ENCODE assay signal across 11 cellular contexts in the genomic region with DNA sequence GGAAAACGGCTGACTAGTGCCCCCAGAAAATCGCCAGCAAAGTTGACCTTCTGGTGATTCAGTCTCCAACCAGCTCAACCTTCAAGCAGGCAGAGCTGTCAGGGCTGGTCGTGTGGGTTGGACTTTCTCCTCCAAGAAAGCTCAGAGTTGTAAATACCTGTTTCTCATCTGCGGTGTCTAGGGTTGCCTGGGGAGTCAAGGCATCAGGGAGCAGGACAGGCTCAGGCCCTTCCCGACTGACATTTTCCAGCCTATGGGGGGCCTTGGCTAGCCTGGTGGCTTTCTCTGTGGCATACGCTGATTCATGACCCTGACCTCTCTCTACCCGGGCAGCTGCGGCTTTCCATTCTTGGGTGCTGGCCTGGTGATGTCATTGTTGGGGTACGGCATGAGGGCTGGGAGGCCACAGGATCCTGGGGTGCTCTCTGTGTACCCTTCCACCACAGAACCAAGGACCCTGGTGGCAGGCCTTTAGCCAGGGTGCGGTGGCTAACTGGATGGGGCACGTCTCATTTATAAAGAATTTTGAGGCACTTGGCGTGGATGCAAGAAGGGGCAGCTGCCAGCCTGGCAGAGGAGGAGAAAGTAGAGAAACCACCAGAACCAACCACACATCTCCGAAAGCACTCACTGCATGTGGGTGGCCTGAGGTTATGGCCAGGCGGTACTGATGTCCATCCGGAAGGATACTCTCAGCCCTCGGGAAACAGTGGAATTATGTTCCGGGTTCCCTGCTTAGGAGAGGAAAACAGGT.
DNase-seq lines count a peak whose midpoint lies in the region; ATAC-seq and TF ChIP-seq lines count a peak whose summit lies in the region.
"Had no signal": no experiment of that assay in that cellular context is flagged by ENCODE, and none has a peak within 500 bp of the region (broad histone marks: within the 10 kb centered on the region; RNA-seq: fewer than 3 reads in every experiment).

No MANE protein-coding gene starts in this region.

- 55% methylated on average over 17 of the region's 17 CpGs for WGBS in hepatocyte (ENCODE audit: low lambda C conversion rate, missing lambda C conversion rate)
- WGBS in stomach, 5 donors, result 61 to 64% (median 63%) methylated on average over 13 to 17 of the region's 17 CpGs

- TF ChIP-seq EP300 in stomach (IDR thresholded peaks at IDR 0.05), result no peak

- H3K27ac ChIP-seq in hepatocyte (peak overlapping the region; percentile 92), stomach (peak overlapping the region in 4 of 5 donors; percentile 9 to 62 (median 36)), vagina (no peak overlapping the region)
- H3K27ac ChIP-seq: uterus had no signal

- POLR2A ChIA-PET in T-cell (lab: Charles Lee), result no interaction called here

- peaks cover 70% of the 10 kb centered on the region for H3K4me1 ChIP-seq in hepatocyte (ENCODE audit: insufficient read depth)
- H3K4me1 ChIP-seq in stomach, result peaks cover 30 to 99% (median 63%) of the 10 kb centered on the region in 4 donors
- peaks cover 28% of the 10 kb centered on the region for H3K4me1 ChIP-seq in vagina
- H3K4me1 ChIP-seq: uterus had no signal

- H2AFZ ChIP-seq in hepatocyte, result no peak overlapping the region

- H3K9me3 ChIP-seq in hepatocyte (ENCODE audit: low read depth) (no peaks in the 10 kb centered on the region), stomach (no peaks in the 10 kb centered on the region), vagina (no peaks in the 10 kb centered on the region)
- H3K9me3 ChIP-seq: uterus had no signal

- H3K27me3 ChIP-seq in hepatocyte (no peaks in the 10 kb centered on the region), stomach (no peaks in the 10 kb centered on the region), vagina (no peaks in the 10 kb centered on the region)
- H3K27me3 ChIP-seq: uterus had no signal

- TF ChIP-seq CTCF in hepatocyte (IDR thresholded peaks at IDR 0.05; ENCODE audit: poor library complexity) (no peak), stomach (IDR thresholded peaks at IDR 0.05) (no peak), glutamatergic neuron (IDR thresholded peaks at IDR 0.05; ENCODE audit: partially characterized antibody, unreplicated experiment) (no peak), vagina (IDR thresholded peaks at IDR 0.05) (no peak)

- H3K27me3 Mint-ChIP-seq in activated CD8-positive, alpha-beta memory T cell treated with anti-CD3 and anti-CD28 coated beads, Interleukin-2, amount 10 ng/mL, durations not matched to agents 7 days and 5 days, result no peaks in the 10 kb centered on the region
- H3K27me3 Mint-ChIP-seq in T-cell, result no peaks in the 10 kb centered on the region
- H3K27me3 Mint-ChIP-seq in glutamatergic neuron (ENCODE audit: unreplicated experiment), result peaks cover 21% of the 10 kb centered on the region

- DNase-seq in activated CD8-positive, alpha-beta memory T cell treated with anti-CD3 and anti-CD28 coated beads, Interleukin-2, amount 10 ng/mL, durations not matched to agents 7 days and 5 days, result no peak
- no peak for DNase-seq in activated CD8-positive, alpha-beta memory T cell treated with anti-CD3 and anti-CD28 coated beads, Interleukin-2, amount 50 U/mL, for 4 hours
- DNase-seq in T-cell (no peak), hepatocyte (ENCODE audit: low spot score) (peak; percentile 77), stomach (no peak), glutamatergic neuron (no peak), vagina (ENCODE audit: extremely low spot score in 2 of 2) (no peak)
- DNase-seq: NCI-H1092, uterus had no signal

- no peak overlapping the region for H3K4me3 ChIP-seq in hepatocyte
- no peak overlapping the region for H3K4me3 ChIP-seq in stomach
- no peak overlapping the region for H3K4me3 ChIP-seq in vagina
- H3K4me3 ChIP-seq: uterus had no signal

- TF ChIP-seq POLR2A in stomach (IDR thresholded peaks at IDR 0.05) (no peak), vagina (IDR thresholded peaks at IDR 0.05) (no peak)

- H3K36me3 ChIP-seq in hepatocyte (replicated peaks; ENCODE audit: insufficient read depth, low read depth), result no peaks in the 10 kb centered on the region
- no peaks in the 10 kb centered on the region for H3K36me3 ChIP-seq in stomach
- no peaks in the 10 kb centered on the region for H3K36me3 ChIP-seq in vagina
- H3K36me3 ChIP-seq: uterus had no signal

- H3K9me3 Mint-ChIP-seq in activated CD8-positive, alpha-beta memory T cell treated with anti-CD3 and anti-CD28 coated beads, Interleukin-2, amount 10 ng/mL, durations not matched to agents 7 days and 5 days (ENCODE audit: low read depth), result no peaks in the 10 kb centered on the region
- H3K9me3 Mint-ChIP-seq in T-cell, result no peaks in the 10 kb centered on the region
- H3K9me3 Mint-ChIP-seq in glutamatergic neuron (ENCODE audit: unreplicated experiment), result peaks cover 23% of the 10 kb centered on the region
- H3K9me3 Mint-ChIP-seq: nephron had no signal

- intact Hi-C loops in stomach (cut with DNase I; ENCODE audit: low total_unique reads), result no loop called here
- intact Hi-C loops in vagina (cut with DNase I), result no loop called here

- no peaks in the 10 kb centered on the region for H3K9me2 ChIP-seq in hepatocyte (replicated peaks; ENCODE audit: insufficient read depth)

- ATAC-seq in activated CD8-positive, alpha-beta memory T cell treated with anti-CD3 and anti-CD28 coated beads, Interleukin-2, amount 10 ng/mL, durations not matched to agents 7 days and 5 days, result no peak
- ATAC-seq in T-cell (replicated peaks in 1 of 4), result no peak
- no peak for ATAC-seq in GM21367 (IDR thresholded peaks at IDR 0.05; ENCODE audit: unreplicated experiment)

- peaks cover 2% of the 10 kb centered on the region for H3K36me3 Mint-ChIP-seq in activated CD8-positive, alpha-beta memory T cell treated with anti-CD3 and anti-CD28 coated beads, Interleukin-2, amount 10 ng/mL, durations not matched to agents 7 days and 5 days
- peaks cover 7% of the 10 kb centered on the region for H3K36me3 Mint-ChIP-seq in T-cell
- H3K36me3 Mint-ChIP-seq in glutamatergic neuron (ENCODE audit: unreplicated experiment), result no peaks in the 10 kb centered on the region

- H3K4me2 ChIP-seq in hepatocyte, result peak overlapping the region; percentile 61

- CTCF ChIA-PET in activated CD8-positive, alpha-beta memory T cell treated with anti-CD3 and anti-CD28 coated beads, Interleukin-2, amount 10 ng/mL, durations not matched to agents 7 days and 5 days (lab: Charles Lee), result interaction anchor here (0.9 kb wide), 1 partner anchor 37 kb away, joined by 3 read pairs; no protein-coding TSS in a partner anchor
- CTCF ChIA-PET in T-cell (lab: Charles Lee), result interaction anchor here in 1 of 2 donors (0.5 kb wide), 1 partner anchor 17 kb away, joined by 3 read pairs; no protein-coding TSS in a partner anchor

- peak overlapping the region; percentile 4 for H3K27ac Mint-ChIP-seq in activated CD8-positive, alpha-beta memory T cell treated with anti-CD3 and anti-CD28 coated beads, Interleukin-2, amount 10 ng/mL, durations not matched to agents 7 days and 5 days
- H3K27ac Mint-ChIP-seq in T-cell (peak overlapping the region; percentile 56 to 82), glutamatergic neuron (ENCODE audit: unreplicated experiment) (no peak overlapping the region)

- H4K20me1 ChIP-seq in hepatocyte (ENCODE audit: insufficient read depth, poor library complexity, severe bottlenecking), result peaks cover 29% of the 10 kb centered on the region

- peaks cover 76% of the 10 kb centered on the region for H3K4me1 Mint-ChIP-seq in activated CD8-positive, alpha-beta memory T cell treated with anti-CD3 and anti-CD28 coated beads, Interleukin-2, amount 10 ng/mL, durations not matched to agents 7 days and 5 days
- H3K4me1 Mint-ChIP-seq in T-cell, result peaks cover 89 to 94% (median 93%) of the 10 kb centered on the region in 3 donors
- H3K4me1 Mint-ChIP-seq in glutamatergic neuron (ENCODE audit: low read depth, unreplicated experiment), result peaks cover 49% of the 10 kb centered on the region

- H3K4me3 Mint-ChIP-seq in activated CD8-positive, alpha-beta memory T cell treated with anti-CD3 and anti-CD28 coated beads, Interleukin-2, amount 10 ng/mL, durations not matched to agents 7 days and 5 days, result no peak overlapping the region
- H3K4me3 Mint-ChIP-seq in T-cell, result peak overlapping the region in 1 of 3 donors; percentile 9
- no peak overlapping the region for H3K4me3 Mint-ChIP-seq in glutamatergic neuron (ENCODE audit: unreplicated experiment)
- H3K4me3 Mint-ChIP-seq: nephron had no signal

- peaks cover 91% of the 10 kb centered on the region for H3K79me2 ChIP-seq in hepatocyte
